Comparison of ENCODE assay signal across 18 cellular contexts in the genomic region with DNA sequence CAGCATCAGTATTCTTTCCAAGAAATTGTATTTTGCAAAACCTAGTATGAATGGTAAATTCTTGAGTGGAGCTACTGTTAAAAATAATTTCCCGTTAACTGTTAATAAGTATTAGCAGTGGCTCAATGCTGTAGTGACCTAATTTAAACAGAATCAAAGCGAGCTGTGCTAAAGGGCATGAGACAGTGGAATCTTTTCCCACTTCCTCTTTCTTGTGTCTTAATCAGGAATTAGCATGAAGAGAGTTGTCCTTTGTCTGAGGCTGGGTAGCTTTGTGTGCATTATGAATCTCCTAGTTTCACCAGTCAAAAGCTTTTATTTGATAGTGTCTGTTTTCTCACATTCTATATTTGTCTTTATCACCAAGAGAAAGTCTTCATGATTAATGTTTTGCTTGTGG.
DNase-seq lines count a peak whose midpoint lies in the region; ATAC-seq, FAIRE-seq and TF ChIP-seq lines count a peak whose summit lies in the region.
"Had no signal": no experiment of that assay in that cellular context is flagged by ENCODE, and none has a peak within 500 bp of the region (broad histone marks: within the 10 kb centered on the region; RNA-seq: fewer than 3 reads in every experiment).

No MANE protein-coding gene starts in this region.

- FAIRE-seq in GM12891 (lab: Jason Lieb, UNC) = no peak
- FAIRE-seq: D721Med, RCC 7860 had no signal

- intact Hi-C loops in CD14-positive monocyte (cut with micrococcal nuclease) = no loop called here

- POLR2A ChIA-PET in activated CD4-positive, alpha-beta T cell treated with anti-CD3 and anti-CD28 coated beads, Interleukin-2, amount 10 ng/mL, durations not matched to agents 7 days and 5 days (lab: Charles Lee) = no interaction called here

- H3K27me3 Mint-ChIP-seq in neural crest cell (ENCODE audit: low read depth) (no peaks in the 10 kb centered on the region), CD14-positive monocyte (ENCODE audit: low read depth in 3 of 3) (no peaks in the 10 kb centered on the region)
- H3K27me3 Mint-ChIP-seq in activated CD4-positive, alpha-beta T cell treated with anti-CD3 and anti-CD28 coated beads, Interleukin-2, amount 10 ng/mL, durations not matched to agents 7 days and 5 days = no peaks in the 10 kb centered on the region
- H3K27me3 Mint-ChIP-seq: CD4-positive, alpha-beta T cell; IgD-negative memory B cell had no signal

- CTCF ChIA-PET in activated CD4-positive, alpha-beta T cell treated with anti-CD3 and anti-CD28 coated beads, Interleukin-2, amount 10 ng/mL, durations not matched to agents 7 days and 5 days (lab: Charles Lee) = no interaction called here

- peak; percentile 33 for ATAC-seq in HG03432 (IDR thresholded peaks at IDR 0.05; ENCODE audit: unreplicated experiment)

- H3K9me3 Mint-ChIP-seq in neural crest cell = no peaks in the 10 kb centered on the region
- peaks cover 0 to 2% (median 0%) of the 10 kb centered on the region in 7 donors for H3K9me3 Mint-ChIP-seq in CD14-positive monocyte
- peaks cover 4% of the 10 kb centered on the region for H3K9me3 Mint-ChIP-seq in activated CD4-positive, alpha-beta T cell treated with anti-CD3 and anti-CD28 coated beads, Interleukin-2, amount 10 ng/mL, durations not matched to agents 7 days and 5 days
- H3K9me3 Mint-ChIP-seq: IgD-negative memory B cell had no signal

- TF ChIP-seq CTCF in neural crest cell (conservative IDR thresholded peaks at IDR 0.05) (no peak), CD14-positive monocyte (IDR thresholded peaks at IDR 0.05) (no peak)

- TF ChIP-seq POLR2A in GM12891 (IDR thresholded peaks at IDR 0.05; ENCODE audit: low read depth, low read length) = no peak

- H3K4me1 Mint-ChIP-seq in neural crest cell (peaks cover 31% of the 10 kb centered on the region), CD14-positive monocyte (no peaks in the 10 kb centered on the region)
- no peaks in the 10 kb centered on the region for H3K4me1 Mint-ChIP-seq in activated CD4-positive, alpha-beta T cell treated with anti-CD3 and anti-CD28 coated beads, Interleukin-2, amount 10 ng/mL, durations not matched to agents 7 days and 5 days
- H3K4me1 Mint-ChIP-seq: IgD-negative memory B cell had no signal

- DNase-seq in GM12891 (ENCODE audit: insufficient read length, low spot score) (no peak), astrocyte of the hippocampus (ENCODE audit: low read depth, low spot score) (peak; percentile 3), neural crest cell (ENCODE audit: low read depth, low spot score) (no peak), CD14-positive monocyte (ENCODE audit: low spot score) (no peak), epidermal melanocyte (ENCODE audit: insufficient read length, low spot score) (no peak), UCSD-AML1 (lab: John Stamatoyannopoulos, UW; ENCODE audit: unreplicated experiment) (no peak)
- no peak for DNase-seq in activated CD4-positive, alpha-beta T cell treated with anti-CD3 and anti-CD28 coated beads, Interleukin-2, amount 10 ng/mL, durations not matched to agents 7 days and 5 days
- DNase-seq: CD4-positive, alpha-beta T cell; HCEC 1CT; NCI-H1105; NCI-H1694 treated with DMSO at 0.1 percent for 48 hours; NCI-H345; NCI-H748 treated with DMSO at 0.1 percent for 48 hours; SHP77 had no signal

- H3K4me3 Mint-ChIP-seq in neural crest cell = no peak overlapping the region
- no peak overlapping the region for H3K4me3 Mint-ChIP-seq in CD14-positive monocyte
- H3K4me3 Mint-ChIP-seq in activated CD4-positive, alpha-beta T cell treated with anti-CD3 and anti-CD28 coated beads, Interleukin-2, amount 10 ng/mL, durations not matched to agents 7 days and 5 days = no peak overlapping the region
- H3K4me3 Mint-ChIP-seq: CD4-positive, alpha-beta T cell; IgD-negative memory B cell had no signal

- H3K36me3 Mint-ChIP-seq in neural crest cell (ENCODE audit: low read depth) = peaks cover 2% of the 10 kb centered on the region
- no peaks in the 10 kb centered on the region for H3K36me3 Mint-ChIP-seq in CD14-positive monocyte
- no peaks in the 10 kb centered on the region for H3K36me3 Mint-ChIP-seq in activated CD4-positive, alpha-beta T cell treated with anti-CD3 and anti-CD28 coated beads, Interleukin-2, amount 10 ng/mL, durations not matched to agents 7 days and 5 days (ENCODE audit: low read depth)
- H3K36me3 Mint-ChIP-seq: IgD-negative memory B cell had no signal

- H3K27ac Mint-ChIP-seq in neural crest cell (ENCODE audit: unreplicated experiment) = peak overlapping the region; percentile 94
- H3K27ac Mint-ChIP-seq in CD14-positive monocyte = no peak overlapping the region
- no peak overlapping the region for H3K27ac Mint-ChIP-seq in activated CD4-positive, alpha-beta T cell treated with anti-CD3 and anti-CD28 coated beads, Interleukin-2, amount 10 ng/mL, durations not matched to agents 7 days and 5 days
- H3K27ac Mint-ChIP-seq: CD4-positive, alpha-beta T cell; IgD-negative memory B cell had no signal

TF ChIP-seq in GM12891, 5 proteins besides CTCF, POLR2A, EP300 and RAD21:
- TF ChIP-seq POLR2AphosphoS5 (IDR thresholded peaks at IDR 0.05; ENCODE audit: low read depth, low read length) = no peak
- TF ChIP-seq SPI1 (IDR thresholded peaks at IDR 0.05; ENCODE audit: low read depth, low read length) = peak; percentile 74
